8 cellular contexts compared by ENCODE assay signal in the genomic region with DNA sequence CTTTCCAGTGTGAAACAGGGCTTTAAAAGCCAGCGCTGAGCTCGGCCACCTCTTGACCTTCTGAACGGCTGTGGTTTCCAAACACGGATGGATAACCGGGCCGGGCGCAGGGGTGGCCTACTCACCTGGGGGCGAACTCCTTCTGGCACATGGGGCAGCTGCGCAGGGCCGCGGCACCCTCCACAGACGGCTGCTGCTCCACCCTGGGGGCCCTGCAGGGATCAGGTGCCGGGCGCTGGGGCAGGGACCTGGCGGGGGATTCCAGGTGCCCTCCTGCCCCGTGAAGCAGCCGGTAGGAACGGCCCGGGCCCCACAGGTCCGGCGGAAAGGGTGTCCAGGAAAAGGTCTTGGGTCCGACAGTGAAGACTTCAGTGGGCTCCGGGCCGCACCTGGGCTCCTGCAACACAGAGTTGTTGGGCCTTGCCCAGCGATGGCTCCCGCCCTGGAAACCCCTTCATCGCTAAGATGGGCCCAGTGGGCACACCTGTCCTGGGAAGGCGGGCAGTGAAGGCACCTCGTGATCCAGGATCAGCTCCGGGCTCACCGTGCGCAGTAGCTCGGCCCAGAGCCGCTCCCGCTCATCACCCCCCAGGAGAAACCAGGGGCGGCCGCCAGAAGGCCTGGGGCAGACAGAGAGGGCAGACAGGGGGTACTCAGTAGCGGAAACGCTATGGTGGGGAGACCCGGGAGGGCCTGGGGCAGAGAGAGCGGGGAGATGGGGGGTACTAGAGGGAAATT. TPM values are rescaled to one million over a fixed set of nuclear protein-coding genes. Genes with fewer than 3 reads are reported as not detected.
A peak's percentile ranks its signal among the peaks of the same experiment; 100 is the strongest.
DNase-seq lines count a peak whose midpoint lies in the region; ATAC-seq and TF ChIP-seq lines count a peak whose summit lies in the region.

No MANE protein-coding gene starts in this region.

- intact Hi-C loops in CD14-positive monocyte (cut with micrococcal nuclease): loop anchor here (2.0 to 10.0 kb wide), 4 partner anchors 61 to 351 kb away; no protein-coding TSS in a partner anchor
- intact Hi-C loops in dorsolateral prefrontal cortex (cut with DNase I): loop anchor here (5.0 to 10.0 kb wide), 2 partner anchors 114 to 351 kb away; no protein-coding TSS in a partner anchor

- H3K4me3 ChIP-seq in Loucy (ENCODE audit: low read length, poor library complexity, severe bottlenecking): peak overlapping the region; percentile 69
- H3K4me3 ChIP-seq in dorsolateral prefrontal cortex: peak overlapping the region in 49 of 59 donors; percentile 52 to 83 (median 72)

- H3K4me1 Mint-ChIP-seq in CD14-positive monocyte (peaks cover 20% of the 10 kb centered on the region), nephron (peaks cover 23% of the 10 kb centered on the region)

- ATAC-seq in HG02852 (IDR thresholded peaks at IDR 0.05; ENCODE audit: unreplicated experiment): no peak
- no peak for ATAC-seq in HG03442 (IDR thresholded peaks at IDR 0.05; ENCODE audit: unreplicated experiment)

- peak overlapping the region; percentile 92 for H3K4me2 ChIP-seq in Loucy (ENCODE audit: low read depth, low read length, poor library complexity, severe bottlenecking)

- H3K36me3 ChIP-seq in Loucy (ENCODE audit: insufficient read depth, low read length): no peaks in the 10 kb centered on the region

- no peak for DNase-seq in CD14-positive monocyte (ENCODE audit: low spot score)
- peak in 1 of 10 donors; percentile 46 for DNase-seq in dorsolateral prefrontal cortex
- no peak for DNase-seq in KG1 (lab: John Stamatoyannopoulos, UW)
- no peak for DNase-seq in DMS153 (lab: John Stamatoyannopoulos, UW)

- H2AFZ ChIP-seq in Loucy (ENCODE audit: low read length): no peak overlapping the region

- H4K20me1 ChIP-seq in Loucy (ENCODE audit: insufficient read depth, low read length, poor library complexity, severe bottlenecking): peaks cover 8% of the 10 kb centered on the region

- H3K36me3 Mint-ChIP-seq in CD14-positive monocyte: peaks cover 3 to 9% of the 10 kb centered on the region in 2 donors
- H3K36me3 Mint-ChIP-seq in nephron (ENCODE audit: low read depth): peaks cover 3% of the 10 kb centered on the region

- no peaks in the 10 kb centered on the region for H3K9me2 ChIP-seq in Loucy (replicated peaks; ENCODE audit: low read depth, low read length)

- no peaks in the 10 kb centered on the region for H3K9me3 ChIP-seq in Loucy (ENCODE audit: insufficient read depth, low read depth, low read length)

- H3K9me3 Mint-ChIP-seq in CD14-positive monocyte (no peaks in the 10 kb centered on the region), nephron (no peaks in the 10 kb centered on the region)

- H3K4me3 Mint-ChIP-seq in CD14-positive monocyte (peak overlapping the region; percentile 53 to 56), nephron (peak overlapping the region; percentile 79 to 86 (median 80))

- peaks cover 14% of the 10 kb centered on the region for H3K4me1 ChIP-seq in Loucy (ENCODE audit: insufficient read depth, low read length, poor library complexity, severe bottlenecking)

- no peak for TF ChIP-seq CTCF in CD14-positive monocyte (IDR thresholded peaks at IDR 0.05)
- TF ChIP-seq CTCF in Loucy (conservative IDR thresholded peaks at IDR 0.05; ENCODE audit: low read length): no peak
- TF ChIP-seq CTCF in dorsolateral prefrontal cortex (IDR thresholded peaks at IDR 0.05 in 54 of 56, conservative IDR thresholded peaks at IDR 0.05 in 2 of 56; ENCODE audit: low read depth in 1 of 56, partially characterized antibody in 56 of 56): no peak
- TF ChIP-seq CTCF in nephron (IDR thresholded peaks at IDR 0.05; ENCODE audit: unreplicated experiment in 3 of 3): no peak

- H3K27ac Mint-ChIP-seq in CD14-positive monocyte (peak overlapping the region in 2 of 7 donors; percentile 45 to 50), nephron (peak overlapping the region; percentile 38 to 65 (median 57))

- peaks cover 0 to 2% (median 0%) of the 10 kb centered on the region in 3 donors for H3K27me3 Mint-ChIP-seq in CD14-positive monocyte (ENCODE audit: low read depth in 3 of 3)
- H3K27me3 Mint-ChIP-seq in nephron (ENCODE audit: low read depth): no peaks in the 10 kb centered on the region

- peak overlapping the region in 49 of 59 donors; percentile 8 to 99 (median 92) for H3K27ac ChIP-seq in dorsolateral prefrontal cortex

- peaks cover 30% of the 10 kb centered on the region for H3K79me2 ChIP-seq in Loucy (ENCODE audit: insufficient read depth, low read length)

- no peaks in the 10 kb centered on the region for H3F3A ChIP-seq in Loucy (ENCODE audit: low read depth)

- H3K27me3 ChIP-seq in Loucy (ENCODE audit: insufficient read depth, low read length, poor library complexity, severe bottlenecking) (no peaks in the 10 kb centered on the region), dorsolateral prefrontal cortex (no peaks in the 10 kb centered on the region)

- H3K9ac ChIP-seq in Loucy (ENCODE audit: low read depth, low read length, poor library complexity, severe bottlenecking): peak overlapping the region; percentile 82

RNA-seq across cellular contexts. Expression of a gene that starts 0.9 kb away (rescaled TPM):
- polyA plus RNA-seq in CD14-positive monocyte: 10 to 100 TPM; 35.1 to 49.3 TPM
- total RNA-seq in dorsolateral prefrontal cortex: 10 to 100 TPM; 21.8 to 56.4 (median 36.0) TPM

RNA-seq across cellular contexts. Expression of a gene that starts 34.4 kb away (rescaled TPM):
- polyA plus RNA-seq in CD14-positive monocyte: under 1 TPM; 0.20 to 0.25 TPM
- 100 to 1,000 TPM in 27 of 120 experiments, 10 to 100 TPM in 93; 65.3 to 147 (median 87.5) TPM for total RNA-seq in dorsolateral prefrontal cortex
